Comparison of ENCODE assay signal across 8 cellular contexts in the genomic region with DNA sequence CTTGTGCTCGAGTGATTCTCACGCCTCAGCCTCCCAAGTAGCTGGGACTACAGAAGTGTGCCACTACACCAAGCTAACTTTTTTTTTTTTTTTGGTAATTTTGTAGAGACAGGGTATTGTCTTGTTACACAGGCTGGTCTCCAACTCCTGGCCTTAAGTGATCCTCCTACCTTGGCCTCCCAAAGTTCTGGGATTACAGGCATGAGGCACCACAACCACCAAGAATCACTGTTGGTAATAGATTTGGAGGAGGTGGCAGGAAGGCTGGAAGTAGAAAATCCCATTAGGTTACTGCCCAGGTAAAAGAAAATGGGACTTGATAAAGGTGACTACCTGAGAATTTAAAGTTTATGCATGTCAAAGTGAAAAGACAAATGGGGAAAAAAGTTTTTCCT. TPM values are rescaled to one million over a fixed set of nuclear protein-coding genes. Genes with fewer than 3 reads are reported as not detected.
DNase-seq lines count a peak whose midpoint lies in the region; ATAC-seq, FAIRE-seq and TF ChIP-seq lines count a peak whose summit lies in the region.
"Had no signal": no experiment of that assay in that cellular context is flagged by ENCODE, and none has a peak within 500 bp of the region (broad histone marks: within the 10 kb centered on the region; RNA-seq: fewer than 3 reads in every experiment).

No MANE protein-coding gene starts in this region.

- H3K23ac ChIP-seq in H1 (ENCODE audit: insufficient read length), result no peak overlapping the region

- POLR2A ChIA-PET in H1 (lab: Charles Lee; ENCODE audit: partially characterized antibody), result interaction anchor here (1.6 kb wide), 2 partner anchors 12 to 20 kb away, joined by 4 to 6 read pairs; no protein-coding TSS in a partner anchor

- no peak overlapping the region for H4K8ac ChIP-seq in H1 (ENCODE audit: extremely low read depth, insufficient read depth, low read length)

- TF ChIP-seq CTCF in GM12864 (IDR thresholded peaks at IDR 0.05; ENCODE audit: low read depth, low read length, missing control alignments) (no peak), OCI-LY3 (IDR thresholded peaks at IDR 0.05; ENCODE audit: low read depth, low read length) (no peak), H1 (IDR thresholded peaks at IDR 0.05; ENCODE audit: control extremely low read depth in 1 of 3, insufficient read depth in 1 of 3, low read depth in 1 of 3, low read length in 3 of 3) (no peak), pancreas (IDR thresholded peaks at IDR 0.05) (no peak)

- H3K4me1 ChIP-seq in OCI-LY3 (ENCODE audit: low read length) (peaks cover 60% of the 10 kb centered on the region), H1 (replicated peaks in 1 of 4; ENCODE audit: control insufficient read depth in 3 of 4, insufficient read depth in 4 of 4, low read length in 3 of 4) (peaks cover 0 to 8% (median 5%) of the 10 kb centered on the region in 4 experiments; a peak in 4 of 7 replicates), pancreas (peaks cover 0 to 14% (median 7%) of the 10 kb centered on the region in 3 donors)

- WGBS in H1 (ENCODE audit: extremely low coverage in 1 of 2, insufficient coverage in 1 of 2, insufficient read length in 1 of 2, insufficient replicate concordance in 2 of 2, low coverage in 1 of 2, low lambda C conversion rate in 2 of 2, missing lambda C conversion rate in 1 of 2), 2 experiments, result 85% methylated on average over 2 of the region's 2 CpGs; no CpG with 5 or more reads in 1 of the 2 experiments
- 44 to 50% methylated on average over 2 of the region's 2 CpGs for WGBS in pancreas, 2 donors

- peaks cover 7% of the 10 kb centered on the region for H3K79me1 ChIP-seq in H1 (ENCODE audit: low read depth, low read length)

- H2BK12ac ChIP-seq in H1 (ENCODE audit: low read depth, low read length), result no peak overlapping the region

- no peak overlapping the region for H2BK20ac ChIP-seq in H1 (ENCODE audit: low read length)

- no peak overlapping the region for H4K91ac ChIP-seq in H1 (replicated peaks; ENCODE audit: insufficient read length, low read length)

- CTCF ChIA-PET in H1 (lab: Charles Lee; ENCODE audit: partially characterized antibody), result interaction anchor here (0.6 to 1.6 kb wide), 7 partner anchors 24 to 68 kb away, joined by 3 to 9 read pairs (median 3); no protein-coding TSS in a partner anchor

- no peak for TF ChIP-seq RAD21 in H1 (IDR thresholded peaks at IDR 0.05 in 1 of 2, conservative IDR thresholded peaks at IDR 0.05 in 1 of 2; ENCODE audit: low read depth in 2 of 2, low read length in 2 of 2)

- FAIRE-seq in H1 (lab: Jason Lieb, UNC) (no peak), pancreas (lab: Jason Lieb, UNC) (no peak)

- H3K79me2 ChIP-seq in OCI-LY3 (ENCODE audit: low read length) (peaks cover 51% of the 10 kb centered on the region), H1 (ENCODE audit: control insufficient read depth in 1 of 2, insufficient read depth in 2 of 2, low read length in 2 of 2) (peaks cover 29 to 31% of the 10 kb centered on the region in 2 experiments)

- H3K4me2 ChIP-seq in OCI-LY3 (ENCODE audit: low read length) (peak overlapping the region; percentile 83), H1 (ENCODE audit: insufficient read depth in 1 of 2, low read depth in 2 of 2, low read length in 2 of 2) (peak overlapping the region; percentile 71 to 89)

- H3K4ac ChIP-seq in H1 (replicated peaks; ENCODE audit: insufficient read length, low read depth, low read length), result no peak overlapping the region

- H3K9me3 ChIP-seq in OCI-LY3 (ENCODE audit: insufficient read depth, low read length) (no peaks in the 10 kb centered on the region), H1 (ENCODE audit: insufficient read depth in 2 of 2, low read depth in 1 of 2, low read length in 1 of 2) (no peaks in the 10 kb centered on the region), pancreas (no peaks in the 10 kb centered on the region)

- H3K23me2 ChIP-seq in H1 (ENCODE audit: low read depth, low read length), result peaks cover 18% of the 10 kb centered on the region

- intact Hi-C loops in pancreas (cut with DNase I), result no loop called here

- no peak overlapping the region for H2BK120ac ChIP-seq in H1 (replicated peaks; ENCODE audit: low read depth, low read length)

- no peak overlapping the region for H3K14ac ChIP-seq in H1 (ENCODE audit: insufficient read length)

- no peak overlapping the region for H3K56ac ChIP-seq in H1 (replicated peaks; ENCODE audit: insufficient read length, low read depth, low read length)

- peak overlapping the region; percentile 97 for H3K9ac ChIP-seq in OCI-LY3 (ENCODE audit: low read length)
- H3K9ac ChIP-seq in H1 (replicated peaks in 1 of 4; ENCODE audit: extremely low read depth in 1 of 4, low read depth in 3 of 4, low read length in 3 of 4), result peak overlapping the region in 1 of 4 experiments; percentile 64; a peak in 1 of 7 replicates

- H3K27ac ChIP-seq in OCI-LY3 (ENCODE audit: low read length) (no peak overlapping the region), H1 (ENCODE audit: low read depth, low read length) (no peak overlapping the region), pancreas (no peak overlapping the region)

- H3K27me3 ChIP-seq in OCI-LY3 (ENCODE audit: low read depth, low read length) (no peaks in the 10 kb centered on the region), H1 (replicated peaks in 1 of 4; ENCODE audit: control insufficient read depth in 3 of 4, extremely low read depth in 1 of 4, insufficient read depth in 3 of 4, low read length in 3 of 4) (no peaks in the 10 kb centered on the region), pancreas (no peaks in the 10 kb centered on the region)

- no peak overlapping the region for H2BK15ac ChIP-seq in H1 (ENCODE audit: low read length)

- no peak for ATAC-seq in pancreas
- no peak for ATAC-seq in GM18909 (IDR thresholded peaks at IDR 0.05; ENCODE audit: poor library complexity, unreplicated experiment)
- no peak for ATAC-seq in GM21360 (IDR thresholded peaks at IDR 0.05; ENCODE audit: unreplicated experiment)
- ATAC-seq: right cardiac atrium had no signal

- H3K4me3 ChIP-seq in GM12864 (ENCODE audit: low read depth, low read length) (peak overlapping the region; percentile 56), OCI-LY3 (ENCODE audit: low read length) (peak overlapping the region; percentile 89), H1 (ENCODE audit: extremely low read depth in 1 of 4, insufficient read depth in 2 of 4, low read depth in 3 of 4, low read length in 4 of 4) (peak overlapping the region; percentile 74 to 98 (median 78); a peak in 7 of 8 replicates), pancreas (peak overlapping the region in 3 of 4 donors; percentile 43 to 79 (median 47))

- no peak for TF ChIP-seq EP300 in H1 (IDR thresholded peaks at IDR 0.05; ENCODE audit: borderline replicate concordance in 1 of 2, low read depth in 2 of 2, low read length in 2 of 2)

- DNase-seq in GM12864 (ENCODE audit: low read depth), result no peak
- no peak for DNase-seq in H1 (ENCODE audit: low read depth in 1 of 2, low spot score in 2 of 2)
- no peak for DNase-seq in pancreas
- DNase-seq in NCI-H2029 treated with DMSO at 0.1 percent for 48 hours (lab: John Stamatoyannopoulos, UW), result no peak

- H4K20me1 ChIP-seq in OCI-LY3 (ENCODE audit: insufficient read depth, low read length), result peaks cover 30% of the 10 kb centered on the region
- peaks cover 14 to 20% of the 10 kb centered on the region in 2 experiments for H4K20me1 ChIP-seq in H1 (replicated peaks in 1 of 2; ENCODE audit: control insufficient read depth in 1 of 2, insufficient read depth in 2 of 2, low read length in 2 of 2)

- TF ChIP-seq POLR2A in H1 (IDR thresholded peaks at IDR 0.05; ENCODE audit: control extremely low read depth in 1 of 2, low read depth in 2 of 2, low read length in 2 of 2), result no peak

- H3K36me3 ChIP-seq in OCI-LY3 (replicated peaks; ENCODE audit: low read depth, low read length) (peaks cover 23% of the 10 kb centered on the region), H1 (ENCODE audit: control insufficient read depth in 2 of 4, insufficient read depth in 4 of 4, low read length in 3 of 4) (peaks cover 0 to 8% (median 0%) of the 10 kb centered on the region in 4 experiments; a peak in 1 of 8 replicates), pancreas (no peaks in the 10 kb centered on the region)

- no peak overlapping the region for H2BK5ac ChIP-seq in H1 (ENCODE audit: low read depth, low read length)

- H4K5ac ChIP-seq in H1 (ENCODE audit: insufficient read length, low read depth, low read length), result no peak overlapping the region

- H3K18ac ChIP-seq in H1 (ENCODE audit: extremely low read depth, low read length), result no peak overlapping the region

- no peak overlapping the region for H2AK5ac ChIP-seq in H1 (ENCODE audit: low read depth, low read length)

- no peak overlapping the region for H2AFZ ChIP-seq in OCI-LY3 (ENCODE audit: low read depth, low read length)
- H2AFZ ChIP-seq in H1 (ENCODE audit: low read length), result no peak overlapping the region

RNA-seq across cellular contexts. Expression of gene CDCA4, which starts 1.4 kb away (rescaled TPM):
- total RNA-seq in H1 (2021; fragmentation: NEBNext Ultra II Directional; extraction: Animal tissue kit (Norgen Biotek cat#: 25700)), result 48.6 and 49.9 TPM in 2 replicates
- polyA plus RNA-seq in H1 (2011; rRNA removed) (62.4 and 80.6 TPM in 2 replicates), pancreas (1 to 10 TPM; 3.1 to 3.3 TPM)
- 50.8 TPM for polyA plus RNA-seq in H1 (2011; cell fraction: cytosol; rRNA removed)
- polyA plus RNA-seq in H1 (2011; cell fraction: nucleus; rRNA removed), result 39.8 TPM
- polyA plus RNA-seq in H1 (2012, experiment 1 of 2), result 37.3 to 58.6 TPM (median 48.3 TPM) in 4 replicates
- polyA plus RNA-seq in H1 (2012, experiment 2 of 2), result 47.6 TPM
- 33.4 TPM for polyA plus RNA-seq in H1 (2013, experiment 1 of 2)
- 33.4 TPM for polyA plus RNA-seq in H1 (2013, experiment 2 of 2)
- polyA minus RNA-seq in H1 (2011; rRNA and poly(A)+ RNA removed), result 29.7 and 32.5 TPM in 2 replicates
- polyA minus RNA-seq in H1 (2011; cell fraction: cytosol; rRNA and poly(A)+ RNA removed), result 32.9 TPM
- 18.1 TPM for polyA minus RNA-seq in H1 (2011; cell fraction: nucleus; rRNA and poly(A)+ RNA removed)
- 1 to 10 TPM; 1.2 to 3.5 (median 2.6) TPM for total RNA-seq in pancreas

RNA-seq across cellular contexts. Expression of gene CLBA1, which starts 36.7 kb away (rescaled TPM):
- 2.1 and 2.4 TPM in 2 replicates for total RNA-seq in H1 (2021; fragmentation: NEBNext Ultra II Directional; extraction: Animal tissue kit (Norgen Biotek cat#: 25700))
- polyA plus RNA-seq in H1 (2011; rRNA removed), result 1.6 and 2.3 TPM in 2 replicates
- polyA plus RNA-seq in H1 (2011; cell fraction: cytosol; rRNA removed), result 3.1 TPM
- polyA plus RNA-seq in H1 (2011; cell fraction: nucleus; rRNA removed), result 4.8 TPM
- 2.8 to 3.4 TPM (median 3.1 TPM) in 4 replicates for polyA plus RNA-seq in H1 (2012, experiment 1 of 2)
- 2.1 TPM for polyA plus RNA-seq in H1 (2012, experiment 2 of 2)
- polyA plus RNA-seq in H1 (2013, experiment 1 of 2), result 2.3 TPM
- polyA plus RNA-seq in H1 (2013, experiment 2 of 2), result 2.6 TPM
- 1.8 TPM in 2 replicates for polyA minus RNA-seq in H1 (2011; rRNA and poly(A)+ RNA removed)
- polyA minus RNA-seq in H1 (2011; cell fraction: cytosol; rRNA and poly(A)+ RNA removed), result 3.2 TPM
- polyA minus RNA-seq in H1 (2011; cell fraction: nucleus; rRNA and poly(A)+ RNA removed), result 2.4 TPM
- 1 to 10 TPM; 4.7 to 8.3 (median 6.4) TPM for total RNA-seq in pancreas
- 10 to 100 TPM; 23.6 to 32.5 TPM for polyA plus RNA-seq in pancreas

RNA-seq across cellular contexts. Expression of gene GPR132, which starts 43.0 kb away (rescaled TPM):
- not detected in 2 replicates for total RNA-seq in H1 (2021; fragmentation: NEBNext Ultra II Directional; extraction: Animal tissue kit (Norgen Biotek cat#: 25700))
- polyA plus RNA-seq in H1 (2011; rRNA removed) (0.11 and 0.28 TPM in 2 replicates), pancreas (under 1 TPM; 0.38 to 0.46 TPM)
- 0.26 TPM for polyA plus RNA-seq in H1 (2011; cell fraction: cytosol; rRNA removed)
- polyA plus RNA-seq in H1 (2011; cell fraction: nucleus; rRNA removed), result 0.54 TPM
- polyA plus RNA-seq in H1 (2012, experiment 1 of 2), result 0.09 to 0.15 TPM (median 0.15 TPM) in 3 of 4 replicates, not detected in the other
- polyA plus RNA-seq in H1 (2012, experiment 2 of 2), result 0.21 TPM
- polyA plus RNA-seq in H1 (2013, experiment 1 of 2), result not detected
- 0.04 TPM for polyA plus RNA-seq in H1 (2013, experiment 2 of 2)
- 0.16 TPM in 1 of 2 replicates, not detected in the other for polyA minus RNA-seq in H1 (2011; rRNA and poly(A)+ RNA removed)
- polyA minus RNA-seq in H1 (2011; cell fraction: cytosol; rRNA and poly(A)+ RNA removed), result not detected
- not detected for polyA minus RNA-seq in H1 (2011; cell fraction: nucleus; rRNA and poly(A)+ RNA removed)
- total RNA-seq in pancreas, result 1 to 10 TPM in 2 of 6 donors, under 1 TPM in 4; 0.14 to 2.3 (median 0.76) TPM

RNA-seq across cellular contexts. Expression of gene AHNAK2, which starts 44.1 kb away (rescaled TPM):
- total RNA-seq in H1 (2021; fragmentation: NEBNext Ultra II Directional; extraction: Animal tissue kit (Norgen Biotek cat#: 25700)), result 1.5 and 2.0 TPM in 2 replicates
- 0.64 and 0.95 TPM in 2 replicates for polyA plus RNA-seq in H1 (2011; rRNA removed)
- 0.67 TPM for polyA plus RNA-seq in H1 (2011; cell fraction: cytosol; rRNA removed)
- 4.3 TPM for polyA plus RNA-seq in H1 (2011; cell fraction: nucleus; rRNA removed)
- polyA plus RNA-seq in H1 (2012, experiment 1 of 2), result 1.2 to 2.0 TPM (median 1.7 TPM) in 4 replicates
- polyA plus RNA-seq in H1 (2012, experiment 2 of 2), result 0.55 TPM
- polyA plus RNA-seq in H1 (2013, experiment 1 of 2), result 0.99 TPM
- 0.96 TPM for polyA plus RNA-seq in H1 (2013, experiment 2 of 2)
- 3.2 and 4.3 TPM in 2 replicates for polyA minus RNA-seq in H1 (2011; rRNA and poly(A)+ RNA removed)
- 2.9 TPM for polyA minus RNA-seq in H1 (2011; cell fraction: cytosol; rRNA and poly(A)+ RNA removed)
- polyA minus RNA-seq in H1 (2011; cell fraction: nucleus; rRNA and poly(A)+ RNA removed), result 4.9 TPM
- 1 to 10 TPM in 5 of 6 donors, under 1 TPM in 1; 0.75 to 2.4 (median 1.5) TPM for total RNA-seq in pancreas
- 1 to 10 TPM; 1.3 to 1.4 TPM for polyA plus RNA-seq in pancreas

Comparison
In these comparisons a context has a peak if more than half of its experiments do, and no peak if none do; other contexts are left out.
1. RNA of gene CDCA4, which starts 1.4 kb away (total RNA-seq): 48.6 to 49.9 TPM in H1; 1.2 to 3.5 TPM in pancreas; every median in the first group is over 10 times any median in the second.
2. Peak in every context shown above with its lines, with median percentiles within 50 percentile points of each other: H3K4me3 ChIP-seq.